Comparison of ENCODE assay signal across 1 cellular context in the genomic region with DNA sequence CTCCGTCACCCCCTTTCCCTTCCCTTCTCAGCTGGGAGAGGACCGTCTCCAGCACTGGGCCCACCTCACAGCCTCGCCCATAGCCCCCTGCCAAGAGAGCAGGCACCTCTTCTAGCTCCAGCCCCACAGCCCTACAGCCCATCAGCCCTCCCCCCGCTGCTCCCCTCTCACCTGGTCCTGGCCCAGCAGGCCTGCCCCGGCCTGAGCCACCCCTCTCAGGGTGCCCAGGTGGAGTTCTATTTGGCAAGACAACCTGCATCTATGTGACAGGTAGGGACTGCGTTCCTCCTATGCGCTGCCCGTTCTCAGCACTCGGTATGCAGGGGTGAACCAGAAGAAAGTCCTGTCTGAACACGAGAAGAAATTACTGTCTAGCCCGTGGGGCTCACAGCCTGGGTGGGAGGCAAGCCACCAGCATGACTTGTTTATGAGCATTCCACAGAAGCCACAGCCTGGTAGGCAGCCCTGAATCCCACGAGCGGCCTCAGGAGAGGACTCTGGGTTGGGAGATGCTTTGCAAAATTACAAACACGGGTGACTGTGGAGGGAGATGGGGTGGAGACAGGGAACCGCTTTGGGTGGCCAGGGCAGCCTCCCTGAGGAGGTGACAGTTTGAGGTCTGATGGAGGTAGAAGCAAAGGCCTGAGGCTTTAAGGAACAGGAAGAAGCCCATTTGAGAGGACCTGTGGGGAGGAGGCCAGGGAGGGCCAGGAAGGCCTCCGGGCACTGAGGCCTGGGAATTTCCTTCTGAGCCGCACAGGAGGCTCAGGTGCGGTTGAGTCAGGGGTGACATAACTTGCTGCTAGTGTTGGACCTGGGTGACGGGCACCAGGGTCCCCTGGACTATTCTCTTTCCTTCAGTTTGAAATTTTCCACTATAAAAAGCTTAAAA.
TF ChIP-seq lines count a peak whose summit lies in the region.

No MANE protein-coding gene starts in this region.

TF ChIP-seq in HEK293, 187 proteins besides CTCF, POLR2A, EP300 and RAD21 (continued from another document and continues in another):
- TF ChIP-seq ZBTB20 (tag by site-specific recombination; IDR thresholded peaks at IDR 0.05), result peak; percentile 28; the same call in 1 of the 2 replicates
- TF ChIP-seq ZNF747 (tag by site-specific recombination; IDR thresholded peaks at IDR 0.05), result no peak
- TF ChIP-seq FEZF1 (tag by site-specific recombination; IDR thresholded peaks at IDR 0.05), result no peak
- no peak for TF ChIP-seq ZNF239 (tag by site-specific recombination; IDR thresholded peaks at IDR 0.05)
- TF ChIP-seq OVOL3 (tag by site-specific recombination; IDR thresholded peaks at IDR 0.05), result no peak
- TF ChIP-seq ZBTB21 (tag by site-specific recombination; IDR thresholded peaks at IDR 0.05), result peak; percentile 12; the same call in 1 of the 2 replicates
- TF ChIP-seq ZNF629 (tag by site-specific recombination; IDR thresholded peaks at IDR 0.05), result no peak
- TF ChIP-seq ZNF23 (tag by site-specific recombination; IDR thresholded peaks at IDR 0.05; ENCODE audit: borderline replicate concordance), result no peak
- no peak for TF ChIP-seq KLF16 (tag by site-specific recombination; IDR thresholded peaks at IDR 0.05)
- TF ChIP-seq ZNF626 (tag by site-specific recombination; IDR thresholded peaks at IDR 0.05), result no peak
- no peak for TF ChIP-seq ZNF324 (tag by site-specific recombination; IDR thresholded peaks at IDR 0.05)
- TF ChIP-seq, protein P1, sequence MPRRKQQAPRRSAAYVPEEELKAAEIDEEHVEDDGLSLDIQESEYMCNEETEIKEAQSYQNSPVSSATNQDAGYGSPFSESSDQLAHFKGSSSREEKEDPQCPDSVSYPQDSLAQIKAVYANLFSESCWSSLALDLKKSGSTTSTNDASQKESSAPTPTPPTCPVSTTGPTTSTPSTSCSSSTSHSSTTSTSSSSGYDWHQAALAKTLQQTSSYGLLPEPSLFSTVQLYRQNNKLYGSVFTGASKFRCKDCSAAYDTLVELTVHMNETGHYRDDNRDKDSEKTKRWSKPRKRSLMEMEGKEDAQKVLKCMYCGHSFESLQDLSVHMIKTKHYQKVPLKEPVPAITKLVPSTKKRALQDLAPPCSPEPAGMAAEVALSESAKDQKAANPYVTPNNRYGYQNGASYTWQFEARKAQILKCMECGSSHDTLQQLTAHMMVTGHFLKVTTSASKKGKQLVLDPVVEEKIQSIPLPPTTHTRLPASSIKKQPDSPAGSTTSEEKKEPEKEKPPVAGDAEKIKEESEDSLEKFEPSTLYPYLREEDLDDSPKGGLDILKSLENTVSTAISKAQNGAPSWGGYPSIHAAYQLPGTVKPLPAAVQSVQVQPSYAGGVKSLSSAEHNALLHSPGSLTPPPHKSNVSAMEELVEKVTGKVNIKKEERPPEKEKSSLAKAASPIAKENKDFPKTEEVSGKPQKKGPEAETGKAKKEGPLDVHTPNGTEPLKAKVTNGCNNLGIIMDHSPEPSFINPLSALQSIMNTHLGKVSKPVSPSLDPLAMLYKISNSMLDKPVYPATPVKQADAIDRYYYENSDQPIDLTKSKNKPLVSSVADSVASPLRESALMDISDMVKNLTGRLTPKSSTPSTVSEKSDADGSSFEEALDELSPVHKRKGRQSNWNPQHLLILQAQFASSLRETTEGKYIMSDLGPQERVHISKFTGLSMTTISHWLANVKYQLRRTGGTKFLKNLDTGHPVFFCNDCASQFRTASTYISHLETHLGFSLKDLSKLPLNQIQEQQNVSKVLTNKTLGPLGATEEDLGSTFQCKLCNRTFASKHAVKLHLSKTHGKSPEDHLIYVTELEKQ (tag by site-specific recombination; IDR thresholded peaks at IDR 0.05; ENCODE audit: borderline replicate concordance), result no peak
- TF ChIP-seq, protein P2, sequence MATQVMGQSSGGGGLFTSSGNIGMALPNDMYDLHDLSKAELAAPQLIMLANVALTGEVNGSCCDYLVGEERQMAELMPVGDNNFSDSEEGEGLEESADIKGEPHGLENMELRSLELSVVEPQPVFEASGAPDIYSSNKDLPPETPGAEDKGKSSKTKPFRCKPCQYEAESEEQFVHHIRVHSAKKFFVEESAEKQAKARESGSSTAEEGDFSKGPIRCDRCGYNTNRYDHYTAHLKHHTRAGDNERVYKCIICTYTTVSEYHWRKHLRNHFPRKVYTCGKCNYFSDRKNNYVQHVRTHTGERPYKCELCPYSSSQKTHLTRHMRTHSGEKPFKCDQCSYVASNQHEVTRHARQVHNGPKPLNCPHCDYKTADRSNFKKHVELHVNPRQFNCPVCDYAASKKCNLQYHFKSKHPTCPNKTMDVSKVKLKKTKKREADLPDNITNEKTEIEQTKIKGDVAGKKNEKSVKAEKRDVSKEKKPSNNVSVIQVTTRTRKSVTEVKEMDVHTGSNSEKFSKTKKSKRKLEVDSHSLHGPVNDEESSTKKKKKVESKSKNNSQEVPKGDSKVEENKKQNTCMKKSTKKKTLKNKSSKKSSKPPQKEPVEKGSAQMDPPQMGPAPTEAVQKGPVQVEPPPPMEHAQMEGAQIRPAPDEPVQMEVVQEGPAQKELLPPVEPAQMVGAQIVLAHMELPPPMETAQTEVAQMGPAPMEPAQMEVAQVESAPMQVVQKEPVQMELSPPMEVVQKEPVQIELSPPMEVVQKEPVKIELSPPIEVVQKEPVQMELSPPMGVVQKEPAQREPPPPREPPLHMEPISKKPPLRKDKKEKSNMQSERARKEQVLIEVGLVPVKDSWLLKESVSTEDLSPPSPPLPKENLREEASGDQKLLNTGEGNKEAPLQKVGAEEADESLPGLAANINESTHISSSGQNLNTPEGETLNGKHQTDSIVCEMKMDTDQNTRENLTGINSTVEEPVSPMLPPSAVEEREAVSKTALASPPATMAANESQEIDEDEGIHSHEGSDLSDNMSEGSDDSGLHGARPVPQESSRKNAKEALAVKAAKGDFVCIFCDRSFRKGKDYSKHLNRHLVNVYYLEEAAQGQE (tag by site-specific recombination; IDR thresholded peaks at IDR 0.05), result no peak
- TF ChIP-seq, protein P3, sequence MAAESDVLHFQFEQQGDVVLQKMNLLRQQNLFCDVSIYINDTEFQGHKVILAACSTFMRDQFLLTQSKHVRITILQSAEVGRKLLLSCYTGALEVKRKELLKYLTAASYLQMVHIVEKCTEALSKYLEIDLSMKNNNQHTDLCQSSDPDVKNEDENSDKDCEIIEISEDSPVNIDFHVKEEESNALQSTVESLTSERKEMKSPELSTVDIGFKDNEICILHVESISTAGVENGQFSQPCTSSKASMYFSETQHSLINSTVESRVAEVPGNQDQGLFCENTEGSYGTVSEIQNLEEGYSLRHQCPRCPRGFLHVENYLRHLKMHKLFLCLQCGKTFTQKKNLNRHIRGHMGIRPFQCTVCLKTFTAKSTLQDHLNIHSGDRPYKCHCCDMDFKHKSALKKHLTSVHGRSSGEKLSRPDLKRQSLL (tag by site-specific recombination; IDR thresholded peaks at IDR 0.05), result no peak
- TF ChIP-seq ZNF514 (tag by site-specific recombination; IDR thresholded peaks at IDR 0.05), result no peak
- TF ChIP-seq ZBTB8A (tag by site-specific recombination; IDR thresholded peaks at IDR 0.05), result peak; percentile 45; the same call in 1 of the 2 replicates
- TF ChIP-seq, protein P4, sequence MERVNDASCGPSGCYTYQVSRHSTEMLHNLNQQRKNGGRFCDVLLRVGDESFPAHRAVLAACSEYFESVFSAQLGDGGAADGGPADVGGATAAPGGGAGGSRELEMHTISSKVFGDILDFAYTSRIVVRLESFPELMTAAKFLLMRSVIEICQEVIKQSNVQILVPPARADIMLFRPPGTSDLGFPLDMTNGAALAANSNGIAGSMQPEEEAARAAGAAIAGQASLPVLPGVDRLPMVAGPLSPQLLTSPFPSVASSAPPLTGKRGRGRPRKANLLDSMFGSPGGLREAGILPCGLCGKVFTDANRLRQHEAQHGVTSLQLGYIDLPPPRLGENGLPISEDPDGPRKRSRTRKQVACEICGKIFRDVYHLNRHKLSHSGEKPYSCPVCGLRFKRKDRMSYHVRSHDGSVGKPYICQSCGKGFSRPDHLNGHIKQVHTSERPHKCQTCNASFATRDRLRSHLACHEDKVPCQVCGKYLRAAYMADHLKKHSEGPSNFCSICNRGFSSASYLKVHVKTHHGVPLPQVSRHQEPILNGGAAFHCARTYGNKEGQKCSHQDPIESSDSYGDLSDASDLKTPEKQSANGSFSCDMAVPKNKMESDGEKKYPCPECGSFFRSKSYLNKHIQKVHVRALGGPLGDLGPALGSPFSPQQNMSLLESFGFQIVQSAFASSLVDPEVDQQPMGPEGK (tag by site-specific recombination; IDR thresholded peaks at IDR 0.05), result no peak
- peak; percentile 51 for TF ChIP-seq ZFHX2 (tag by site-specific recombination; conservative IDR thresholded peaks at IDR 0.05)
- TF ChIP-seq ZNF600 (tag by site-specific recombination; IDR thresholded peaks at IDR 0.05), result no peak
- TF ChIP-seq ZNF175 (tag by site-specific recombination; IDR thresholded peaks at IDR 0.05), result no peak
- 0 out of 2 replicates have a peak, but pooled peaks have one; percentile 17 for TF ChIP-seq ZXDB (tag by site-specific recombination; IDR thresholded peaks at IDR 0.05)
- TF ChIP-seq ZIC2 (tag by site-specific recombination; IDR thresholded peaks at IDR 0.05), result peak; percentile 76
- no peak for TF ChIP-seq KLF7 (tag by site-specific recombination; IDR thresholded peaks at IDR 0.05; ENCODE audit: borderline replicate concordance)
- TF ChIP-seq, protein P5, sequence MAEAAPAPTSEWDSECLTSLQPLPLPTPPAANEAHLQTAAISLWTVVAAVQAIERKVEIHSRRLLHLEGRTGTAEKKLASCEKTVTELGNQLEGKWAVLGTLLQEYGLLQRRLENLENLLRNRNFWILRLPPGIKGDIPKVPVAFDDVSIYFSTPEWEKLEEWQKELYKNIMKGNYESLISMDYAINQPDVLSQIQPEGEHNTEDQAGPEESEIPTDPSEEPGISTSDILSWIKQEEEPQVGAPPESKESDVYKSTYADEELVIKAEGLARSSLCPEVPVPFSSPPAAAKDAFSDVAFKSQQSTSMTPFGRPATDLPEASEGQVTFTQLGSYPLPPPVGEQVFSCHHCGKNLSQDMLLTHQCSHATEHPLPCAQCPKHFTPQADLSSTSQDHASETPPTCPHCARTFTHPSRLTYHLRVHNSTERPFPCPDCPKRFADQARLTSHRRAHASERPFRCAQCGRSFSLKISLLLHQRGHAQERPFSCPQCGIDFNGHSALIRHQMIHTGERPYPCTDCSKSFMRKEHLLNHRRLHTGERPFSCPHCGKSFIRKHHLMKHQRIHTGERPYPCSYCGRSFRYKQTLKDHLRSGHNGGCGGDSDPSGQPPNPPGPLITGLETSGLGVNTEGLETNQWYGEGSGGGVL (tag by site-specific recombination; IDR thresholded peaks at IDR 0.05), result 0 out of 2 replicates have a peak, but pooled peaks have one; percentile 11
- no peak for TF ChIP-seq TRIM28 (IDR thresholded peaks at IDR 0.05; ENCODE audit: borderline replicate concordance, low read length)
- no peak for TF ChIP-seq RBAK (tag by site-specific recombination; IDR thresholded peaks at IDR 0.05)
- TF ChIP-seq ZNF624 (tag by site-specific recombination; IDR thresholded peaks at IDR 0.05), result no peak
- TF ChIP-seq, protein P6, sequence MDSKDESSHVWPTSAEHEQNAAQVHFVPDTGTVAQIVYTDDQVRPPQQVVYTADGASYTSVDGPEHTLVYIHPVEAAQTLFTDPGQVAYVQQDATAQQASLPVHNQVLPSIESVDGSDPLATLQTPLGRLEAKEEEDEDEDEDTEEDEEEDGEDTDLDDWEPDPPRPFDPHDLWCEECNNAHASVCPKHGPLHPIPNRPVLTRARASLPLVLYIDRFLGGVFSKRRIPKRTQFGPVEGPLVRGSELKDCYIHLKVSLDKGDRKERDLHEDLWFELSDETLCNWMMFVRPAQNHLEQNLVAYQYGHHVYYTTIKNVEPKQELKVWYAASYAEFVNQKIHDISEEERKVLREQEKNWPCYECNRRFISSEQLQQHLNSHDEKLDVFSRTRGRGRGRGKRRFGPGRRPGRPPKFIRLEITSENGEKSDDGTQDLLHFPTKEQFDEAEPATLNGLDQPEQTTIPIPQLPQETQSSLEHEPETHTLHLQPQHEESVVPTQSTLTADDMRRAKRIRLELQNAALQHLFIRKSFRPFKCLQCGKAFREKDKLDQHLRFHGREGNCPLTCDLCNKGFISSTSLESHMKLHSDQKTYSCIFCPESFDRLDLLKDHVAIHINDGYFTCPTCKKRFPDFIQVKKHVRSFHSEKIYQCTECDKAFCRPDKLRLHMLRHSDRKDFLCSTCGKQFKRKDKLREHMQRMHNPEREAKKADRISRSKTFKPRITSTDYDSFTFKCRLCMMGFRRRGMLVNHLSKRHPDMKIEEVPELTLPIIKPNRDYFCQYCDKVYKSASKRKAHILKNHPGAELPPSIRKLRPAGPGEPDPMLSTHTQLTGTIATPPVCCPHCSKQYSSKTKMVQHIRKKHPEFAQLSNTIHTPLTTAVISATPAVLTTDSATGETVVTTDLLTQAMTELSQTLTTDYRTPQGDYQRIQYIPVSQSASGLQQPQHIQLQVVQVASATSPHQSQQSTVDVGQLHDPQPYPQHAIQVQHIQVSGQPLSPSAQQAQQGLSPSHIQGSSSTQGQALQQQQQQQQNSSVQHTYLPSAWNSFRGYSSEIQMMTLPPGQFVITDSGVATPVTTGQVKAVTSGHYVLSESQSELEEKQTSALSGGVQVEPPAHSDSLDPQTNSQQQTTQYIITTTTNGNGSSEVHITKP (tag by site-specific recombination; IDR thresholded peaks at IDR 0.05), result no peak
- TF ChIP-seq, protein P7, sequence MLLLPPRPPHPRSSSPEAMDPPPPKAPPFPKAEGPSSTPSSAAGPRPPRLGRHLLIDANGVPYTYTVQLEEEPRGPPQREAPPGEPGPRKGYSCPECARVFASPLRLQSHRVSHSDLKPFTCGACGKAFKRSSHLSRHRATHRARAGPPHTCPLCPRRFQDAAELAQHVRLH (tag by site-specific recombination; IDR thresholded peaks at IDR 0.05), result no peak
- TF ChIP-seq SCRT1 (tag by site-specific recombination; IDR thresholded peaks at IDR 0.05; ENCODE audit: borderline replicate concordance), result no peak
- no peak for TF ChIP-seq ZSCAN16 (tag by site-specific recombination; IDR thresholded peaks at IDR 0.05)
- TF ChIP-seq, protein P8, sequence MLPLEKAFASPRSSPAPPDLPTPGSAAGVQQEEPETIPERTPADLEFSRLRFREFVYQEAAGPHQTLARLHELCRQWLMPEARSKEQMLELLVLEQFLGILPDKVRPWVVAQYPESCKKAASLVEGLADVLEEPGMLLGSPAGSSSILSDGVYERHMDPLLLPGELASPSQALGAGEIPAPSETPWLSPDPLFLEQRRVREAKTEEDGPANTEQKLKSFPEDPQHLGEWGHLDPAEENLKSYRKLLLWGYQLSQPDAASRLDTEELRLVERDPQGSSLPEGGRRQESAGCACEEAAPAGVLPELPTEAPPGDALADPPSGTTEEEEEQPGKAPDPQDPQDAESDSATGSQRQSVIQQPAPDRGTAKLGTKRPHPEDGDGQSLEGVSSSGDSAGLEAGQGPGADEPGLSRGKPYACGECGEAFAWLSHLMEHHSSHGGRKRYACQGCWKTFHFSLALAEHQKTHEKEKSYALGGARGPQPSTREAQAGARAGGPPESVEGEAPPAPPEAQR (tag by site-specific recombination; IDR thresholded peaks at IDR 0.05), result no peak
- peak; percentile 50 for TF ChIP-seq GLIS2 (tag by site-specific recombination; IDR thresholded peaks at IDR 0.05)
- no peak for TF ChIP-seq ZNF670 (tag by site-specific recombination; IDR thresholded peaks at IDR 0.05; ENCODE audit: low read depth)
- TF ChIP-seq ZNF501 (tag by site-specific recombination; IDR thresholded peaks at IDR 0.05), result no peak
- no peak for TF ChIP-seq ZNF146 (tag by site-specific recombination; IDR thresholded peaks at IDR 0.05)
- TF ChIP-seq, protein P9, sequence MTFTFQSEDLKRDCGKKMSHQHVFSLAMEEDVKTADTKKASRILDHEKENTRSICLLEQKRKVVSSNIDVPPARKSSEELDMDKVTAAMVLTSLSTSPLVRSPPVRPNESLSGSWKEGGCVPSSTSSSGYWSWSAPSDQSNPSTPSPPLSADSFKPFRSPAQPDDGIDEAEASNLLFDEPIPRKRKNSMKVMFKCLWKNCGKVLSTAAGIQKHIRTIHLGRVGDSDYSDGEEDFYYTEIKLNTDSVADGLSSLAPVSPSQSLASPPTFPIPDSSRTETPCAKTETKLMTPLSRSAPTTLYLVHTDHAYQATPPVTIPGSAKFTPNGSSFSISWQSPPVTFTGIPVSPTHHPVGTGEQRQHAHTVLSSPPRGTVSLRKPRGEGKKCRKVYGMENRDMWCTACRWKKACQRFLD (tag by site-specific recombination; IDR thresholded peaks at IDR 0.05), result no peak
- TF ChIP-seq ZBTB7A (tag by site-specific recombination; IDR thresholded peaks at IDR 0.05; ENCODE audit: low read depth), result no peak
